11 cellular contexts compared by ENCODE assay signal in genomic region chr11:84261707-84262106, GRCh38.
DNase-seq lines count a peak whose midpoint lies in the region; ATAC-seq and TF ChIP-seq lines count a peak whose summit lies in the region.
"Had no signal": no experiment of that assay in that cellular context is flagged by ENCODE, and none has a peak within 500 bp of the region (broad histone marks: within the 10 kb centered on the region; RNA-seq: fewer than 3 reads in every experiment).

No MANE protein-coding gene starts in this region.

- no peak overlapping the region for H3K9ac ChIP-seq in OCI-LY3 (ENCODE audit: low read length)

- no peak overlapping the region for H3K27ac ChIP-seq in OCI-LY3 (ENCODE audit: low read length)

- in situ Hi-C loops in ACHN (cut with HindIII; ENCODE audit: low pct_ligation_motif_present, low pct_unique_long_range_greater_than_20kb, low sequenced_read_pairs): no loop called here

- no peak overlapping the region; the same call in 1 of the 2 replicates for H3K4me2 ChIP-seq in OCI-LY3 (ENCODE audit: low read length)

- H3K36me3 ChIP-seq in OCI-LY3 (replicated peaks; ENCODE audit: low read depth, low read length): peaks cover 3% of the 10 kb centered on the region

- H3K4me1 ChIP-seq in OCI-LY3 (ENCODE audit: low read length): peaks cover 31% of the 10 kb centered on the region

- no peaks in the 10 kb centered on the region for H3K27me3 Mint-ChIP-seq in activated T-helper 17 cell treated with anti-CD3 and anti-CD28 coated beads, Interleukin-2, amount 50 U/mL, for 72 hours
- H3K27me3 Mint-ChIP-seq: activated CD4-positive, alpha-beta T cell treated with anti-CD3 and anti-CD28 coated beads, Interleukin-2, amount 10 ng/mL, durations not matched to agents 24 days and 14 days had no signal

- H4K20me1 ChIP-seq in OCI-LY3 (ENCODE audit: insufficient read depth, low read length): no peaks in the 10 kb centered on the region

- H3K79me2 ChIP-seq in OCI-LY3 (ENCODE audit: low read length): no peaks in the 10 kb centered on the region

- intact Hi-C loops in sciatic nerve (cut with DNase I): no loop called here

- H3K36me3 Mint-ChIP-seq in activated T-helper 17 cell treated with anti-CD3 and anti-CD28 coated beads, Interleukin-2, amount 50 U/mL, for 72 hours (ENCODE audit: low read depth): no peaks in the 10 kb centered on the region

- H3K27me3 ChIP-seq in OCI-LY3 (ENCODE audit: low read depth, low read length): no peaks in the 10 kb centered on the region

- no peaks in the 10 kb centered on the region for H3K9me3 ChIP-seq in OCI-LY3 (ENCODE audit: insufficient read depth, low read length)

- peak; percentile 53 for ATAC-seq in GM21529 (IDR thresholded peaks at IDR 0.05; ENCODE audit: unreplicated experiment)
- ATAC-seq in activated T-helper 17 cell treated with anti-CD3 and anti-CD28 coated beads, Interleukin-2, amount 50 U/mL, for 72 hours (replicated peaks): no peak
- ATAC-seq in sciatic nerve: no peak
- ATAC-seq: K562 had no signal

- peaks cover 18% of the 10 kb centered on the region for H3K9me3 Mint-ChIP-seq in activated T-helper 17 cell treated with anti-CD3 and anti-CD28 coated beads, Interleukin-2, amount 50 U/mL, for 72 hours
- H3K9me3 Mint-ChIP-seq: nephron had no signal

- H3K4me1 Mint-ChIP-seq in activated T-helper 17 cell treated with anti-CD3 and anti-CD28 coated beads, Interleukin-2, amount 50 U/mL, for 72 hours: no peaks in the 10 kb centered on the region
- H3K4me1 Mint-ChIP-seq: activated CD4-positive, alpha-beta T cell treated with anti-CD3 and anti-CD28 coated beads, Interleukin-2, amount 10 ng/mL, durations not matched to agents 24 days and 14 days; nephron had no signal

- DNase-seq in ACHN (peak; percentile 5), islet precursor cell (peak; percentile 53), occipital lobe (lab: John Stamatoyannopoulos, UW) (no peak), cerebellar nuclear complex (lab: John Stamatoyannopoulos, UW) (no peak), sciatic nerve (ENCODE audit: low spot score) (no peak)
- DNase-seq: activated CD4-positive, alpha-beta T cell treated with anti-CD3 and anti-CD28 coated beads, Interleukin-2, amount 10 ng/mL, durations not matched to agents 24 days and 14 days had no signal

- no peak overlapping the region for H3K4me3 Mint-ChIP-seq in activated T-helper 17 cell treated with anti-CD3 and anti-CD28 coated beads, Interleukin-2, amount 50 U/mL, for 72 hours
- H3K4me3 Mint-ChIP-seq: activated CD4-positive, alpha-beta T cell treated with anti-CD3 and anti-CD28 coated beads, Interleukin-2, amount 10 ng/mL, durations not matched to agents 24 days and 14 days; nephron had no signal

- TF ChIP-seq CTCF in OCI-LY3 (IDR thresholded peaks at IDR 0.05; ENCODE audit: low read depth, low read length): peak; percentile 84

- no peak overlapping the region for H3K27ac Mint-ChIP-seq in activated T-helper 17 cell treated with anti-CD3 and anti-CD28 coated beads, Interleukin-2, amount 50 U/mL, for 72 hours
- H3K27ac Mint-ChIP-seq: activated CD4-positive, alpha-beta T cell treated with anti-CD3 and anti-CD28 coated beads, Interleukin-2, amount 10 ng/mL, durations not matched to agents 24 days and 14 days; nephron had no signal

- no peak overlapping the region for H3K4me3 ChIP-seq in OCI-LY3 (ENCODE audit: low read length)
- H3K4me3 ChIP-seq: K562 had no signal

- H2AFZ ChIP-seq in OCI-LY3 (ENCODE audit: low read depth, low read length): no peak overlapping the region

Comparison
In these comparisons a context has a peak if more than half of its experiments do, and no peak if none do; other contexts are left out.
1. DNase-seq: peak in ACHN (single experiment) and islet precursor cell (single experiment); none in occipital lobe (single experiment), cerebellar nuclear complex (0 of 2) and sciatic nerve (single experiment).